Comparison of ENCODE assay signal across 11 cellular contexts in genomic region chr2:101745711-101746694, GRCh38. TPM values are rescaled to one million over a fixed set of nuclear protein-coding genes. Genes with fewer than 3 reads are reported as not detected.
A peak's percentile ranks its signal among the peaks of the same experiment; 100 is the strongest.
DNase-seq lines count a peak whose midpoint lies in the region; ATAC-seq, FAIRE-seq and TF ChIP-seq lines count a peak whose summit lies in the region.
"Had no signal": no experiment of that assay in that cellular context is flagged by ENCODE, and none has a peak within 500 bp of the region (broad histone marks: within the 10 kb centered on the region; RNA-seq: fewer than 3 reads in every experiment).

No MANE protein-coding gene starts in this region.

- intact Hi-C loops in endothelial cell of umbilical vein (cut with micrococcal nuclease) (loop anchor here (1.0 kb wide), 2 partner anchors 10 to 13 kb away; no protein-coding TSS in a partner anchor), pancreas (cut with DNase I) (no loop called here), uterus (cut with DNase I; ENCODE audit: low total_unique reads) (no loop called here)

- H3K27ac ChIP-seq in endothelial cell of umbilical vein (ENCODE audit: insufficient read depth, low read depth, low read length) = peak overlapping the region; percentile 88
- H3K27ac ChIP-seq in pancreas = peak overlapping the region in 1 of 4 donors; percentile 50
- no peak overlapping the region for H3K27ac ChIP-seq in uterus

- DNase-seq in EH (ENCODE audit: low read depth) (peak; percentile 84), RPMI7951 (ENCODE audit: low read depth) (peak; percentile 66), endothelial cell of umbilical vein (ENCODE audit: low read depth, low spot score) (peak; percentile 87), pancreas (no peak), cerebellum (ENCODE audit: low spot score) (no peak), SKM-1 (lab: John Stamatoyannopoulos, UW; ENCODE audit: unreplicated experiment) (no peak), uterus (no peak), NCI-H1048 (lab: John Stamatoyannopoulos, UW) (no peak)
- DNase-seq: activated CD8-positive, alpha-beta memory T cell treated with anti-CD3 and anti-CD28 coated beads for 24 hours; heart left ventricle; NCI-H2171 had no signal

- 68 to 70% methylated on average over 4 of the region's 4 CpGs for WGBS in pancreas, 2 donors

- H3K79me2 ChIP-seq in endothelial cell of umbilical vein (ENCODE audit: control insufficient read depth, insufficient read depth, low read length) = peaks cover 77% of the 10 kb centered on the region

- H4K20me1 ChIP-seq in endothelial cell of umbilical vein (replicated peaks; ENCODE audit: control insufficient read depth, extremely low read depth, insufficient read depth, low read length) = peaks cover 5% of the 10 kb centered on the region

- ATAC-seq in pancreas = peak in 3 of 4 donors; percentile 30 to 52 (median 43)

- no peak for TF ChIP-seq CTCF in endothelial cell of umbilical vein (IDR thresholded peaks at IDR 0.05; ENCODE audit: extremely low read depth in 1 of 2, insufficient read depth in 1 of 2, low read depth in 1 of 2, low read length in 2 of 2)
- no peak for TF ChIP-seq CTCF in pancreas (IDR thresholded peaks at IDR 0.05)
- no peak for TF ChIP-seq CTCF in uterus (IDR thresholded peaks at IDR 0.05)

- H3K27me3 ChIP-seq in endothelial cell of umbilical vein (ENCODE audit: control insufficient read depth in 2 of 2, insufficient read depth in 2 of 2, low read length in 2 of 2) (no peaks in the 10 kb centered on the region), pancreas (no peaks in the 10 kb centered on the region), uterus (no peaks in the 10 kb centered on the region)
- H3K27me3 ChIP-seq: heart left ventricle had no signal

- no peaks in the 10 kb centered on the region for H3K36me3 ChIP-seq in endothelial cell of umbilical vein (ENCODE audit: control insufficient read depth in 2 of 2, extremely low read depth in 1 of 2, insufficient read depth in 2 of 2, low read length in 2 of 2)
- no peaks in the 10 kb centered on the region for H3K36me3 ChIP-seq in pancreas
- H3K36me3 ChIP-seq in uterus = no peaks in the 10 kb centered on the region

- BruUV-seq in endothelial cell of umbilical vein (replicated peaks; lab: Mats Ljungman, UMichigan) = no TSS peak

- peak overlapping the region; percentile 90 for H3K4me2 ChIP-seq in endothelial cell of umbilical vein (ENCODE audit: insufficient read depth, low read length)

- dilution Hi-C loops in endothelial cell of umbilical vein (cut with MboI; ENCODE audit: extremely low pct_ligation_motif_present, low sequenced_read_pairs) = no loop called here

- FAIRE-seq in endothelial cell of umbilical vein (lab: Jason Lieb, UNC) (peak; percentile 85), pancreas (lab: Jason Lieb, UNC) (no peak)

- POLR2A ChIA-PET in endothelial cell of umbilical vein (lab: Charles Lee) = interaction anchor here (0.7 kb wide), 1 partner anchor 27 kb away, joined by 4 read pairs; no protein-coding TSS in a partner anchor

- H3K4me3 ChIP-seq in endothelial cell of umbilical vein (replicated peaks in 1 of 3; ENCODE audit: insufficient read depth in 1 of 3, low read depth in 1 of 3, low read length in 3 of 3) (peak overlapping the region in 1 of 3 experiments; percentile 26), pancreas (no peak overlapping the region), uterus (no peak overlapping the region)
- H3K4me3 ChIP-seq: heart left ventricle had no signal

- H3K9ac ChIP-seq in endothelial cell of umbilical vein (replicated peaks; ENCODE audit: extremely low read depth, insufficient read depth, low read length) = peak overlapping the region; percentile 49

- H3K9me3 ChIP-seq in endothelial cell of umbilical vein (replicated peaks; ENCODE audit: control insufficient read depth, insufficient read depth, low read length) = no peaks in the 10 kb centered on the region
- H3K9me3 ChIP-seq in pancreas = no peaks in the 10 kb centered on the region
- H3K9me3 ChIP-seq in uterus = no peaks in the 10 kb centered on the region
- H3K9me3 ChIP-seq: heart left ventricle had no signal

- TF ChIP-seq POLR2A in endothelial cell of umbilical vein (IDR thresholded peaks at IDR 0.05; ENCODE audit: low read depth, low read length) = no peak
- TF ChIP-seq POLR2A in uterus (IDR thresholded peaks at IDR 0.05) = no peak

- CTCF ChIA-PET in endothelial cell of umbilical vein (lab: Charles Lee) = interaction anchor here (0.7 to 4.6 kb wide), 17 partner anchors 10 to 838 kb away, joined by 3 to 24 read pairs (median 4); partner anchors contain the start of gene MAP4K4

- H3K9me1 ChIP-seq in endothelial cell of umbilical vein (replicated peaks; ENCODE audit: control insufficient read depth, extremely low read depth, insufficient read depth, low read length) = no peaks in the 10 kb centered on the region

- H3K4me1 ChIP-seq in endothelial cell of umbilical vein (ENCODE audit: control insufficient read depth, extremely low read depth, insufficient read depth, low read length) (peaks cover 43% of the 10 kb centered on the region), pancreas (peaks cover 28 to 48% (median 42%) of the 10 kb centered on the region in 3 donors), uterus (peaks cover 0 to 6% of the 10 kb centered on the region in 2 donors)

- H2AFZ ChIP-seq in endothelial cell of umbilical vein (ENCODE audit: low read depth, low read length) = no peak overlapping the region

TF ChIP-seq in endothelial cell of umbilical vein, 7 proteins besides CTCF, POLR2A, EP300 and RAD21:
- TF ChIP-seq MAX (IDR thresholded peaks at IDR 0.05; ENCODE audit: insufficient read depth, insufficient read length) (no peak), GATA2 (IDR thresholded peaks at IDR 0.05; ENCODE audit: insufficient read depth, insufficient read length, low read depth, low read length) (no peak), FOS (IDR thresholded peaks at IDR 0.05; ENCODE audit: borderline replicate concordance, insufficient read depth, low read length) (peak; percentile 91), MYC (IDR thresholded peaks at IDR 0.05; ENCODE audit: low read depth, low read length) (no peak), JUN (IDR thresholded peaks at IDR 0.05; ENCODE audit: borderline replicate concordance, insufficient read depth, insufficient read length, low read depth) (peak; percentile 81), EZH2 (IDR thresholded peaks at IDR 0.05; ENCODE audit: borderline replicate concordance, low read depth, low read length, severe bottlenecking) (no peak), POLR2AphosphoS5 (IDR thresholded peaks at IDR 0.05; ENCODE audit: insufficient read depth, low read depth, low read length) (no peak)

RNA-seq across cellular contexts. Expression of gene MAP4K4, which starts 48.5 kb away (rescaled TPM):
- total RNA-seq in RPMI7951 (2014; rRNA removed; shearing (Covaris generic)) = 71.3 and 77.5 TPM in 2 replicates
- total RNA-seq in endothelial cell of umbilical vein (251 and 269 TPM in 2 replicates), pancreas (10 to 100 TPM; 12.4 to 38.7 (median 16.0) TPM), cerebellum (190 TPM), uterus (10 to 100 TPM; 17.9 to 87.2 (median 55.4) TPM)
- polyA plus RNA-seq in endothelial cell of umbilical vein (60.2 and 79.4 TPM in 2 replicates), pancreas (10 to 100 TPM in 1 of 2 donors, 1 to 10 TPM in 1; 9.7 to 10.5 TPM)
- 96.1 and 99.2 TPM in 2 replicates for polyA plus RNA-seq in endothelial cell of umbilical vein (2011; cell fraction: cytosol; rRNA removed)
- polyA plus RNA-seq in endothelial cell of umbilical vein (2011; cell fraction: nucleus; rRNA removed) = 286 and 331 TPM in 2 replicates
- 220 and 289 TPM in 2 replicates for polyA plus RNA-seq in endothelial cell of umbilical vein (2012)
- 299 and 319 TPM in 2 replicates for polyA minus RNA-seq in endothelial cell of umbilical vein
- 24.2 TPM for polyA minus RNA-seq in endothelial cell of umbilical vein (2011; cell fraction: cytosol; rRNA and poly(A)+ RNA removed)
- polyA minus RNA-seq in endothelial cell of umbilical vein (2011; cell fraction: nucleus; rRNA and poly(A)+ RNA removed) = 593 and 821 TPM in 2 replicates

Comparison
In these comparisons a context has a peak if more than half of its experiments do, and no peak if none do; other contexts are left out.
1. DNase-seq: peak in EH (single experiment), RPMI7951 (single experiment) and endothelial cell of umbilical vein (single experiment); none in pancreas (0 of 6), cerebellum (single experiment), SKM-1 (single experiment), uterus (0 of 2) and NCI-H1048 (single experiment).